In genomic region chr15:67097424-67097823, GRCh38 we compare ENCODE assay signal across 12 cellular contexts. TPM values are rescaled to one million over a fixed set of nuclear protein-coding genes. Genes with fewer than 3 reads are reported as not detected.
A peak's percentile ranks its signal among the peaks of the same experiment; 100 is the strongest.
DNase-seq lines count a peak whose midpoint lies in the region; ATAC-seq and TF ChIP-seq lines count a peak whose summit lies in the region.
"Had no signal": no experiment of that assay in that cellular context is flagged by ENCODE, and none has a peak within 500 bp of the region (broad histone marks: within the 10 kb centered on the region; RNA-seq: fewer than 3 reads in every experiment).

No MANE protein-coding gene starts in this region.

- H2BK120ac ChIP-seq in mesenchymal stem cell (ENCODE audit: low read depth, low read length), result no peak overlapping the region

- no peak overlapping the region for H3K4me3 ChIP-seq in right atrium auricular region
- H3K4me3 ChIP-seq in right cardiac atrium (ENCODE audit: low read length), result no peak overlapping the region
- no peak overlapping the region for H3K4me3 ChIP-seq in mesenchymal stem cell (ENCODE audit: insufficient read depth in 1 of 2, low read depth in 1 of 2, low read length in 2 of 2)
- no peak overlapping the region for H3K4me3 ChIP-seq in uterus
- no peak overlapping the region for H3K4me3 ChIP-seq in H7 (ENCODE audit: insufficient read depth, low read depth, low read length)

- TF ChIP-seq POLR2A in uterus (IDR thresholded peaks at IDR 0.05), result no peak

- POLR2A ChIA-PET in activated CD8-positive, alpha-beta T cell treated with anti-CD3 and anti-CD28 coated beads, Interleukin-2, amount 10 ng/mL, durations not matched to agents 7 days and 5 days (lab: Charles Lee), result interaction anchor here (1.0 to 2.3 kb wide), 4 partner anchors 12 to 37 kb away, joined by 3 to 13 read pairs (median 7); no protein-coding TSS in a partner anchor

- H4K91ac ChIP-seq in mesenchymal stem cell (ENCODE audit: low read length), result no peak overlapping the region

- no peak overlapping the region for H2BK12ac ChIP-seq in mesenchymal stem cell (ENCODE audit: low read length in 2 of 2)

- DNase-seq in right atrium auricular region (ENCODE audit: low spot score) (no peak), right cardiac atrium (no peak), mesenchymal stem cell (no peak), uterus (no peak), H7 (no peak), DMS79 (lab: John Stamatoyannopoulos, UW) (no peak)
- no peak for DNase-seq in activated CD8-positive, alpha-beta T cell treated with anti-CD3 and anti-CD28 coated beads, Interleukin-2, amount 10 ng/mL, durations not matched to agents 7 days and 5 days
- DNase-seq: BE2C, NCI-H1092, NCI-H748 treated with DMSO at 0.1 percent for 48 hours had no signal

- no peak overlapping the region for H2AFZ ChIP-seq in mesenchymal stem cell (ENCODE audit: low read depth, low read length)

- intact Hi-C loops in right cardiac atrium (cut with DNase I) (no loop called here), uterus (cut with DNase I; ENCODE audit: low total_unique reads) (no loop called here)

- H3K79me1 ChIP-seq in mesenchymal stem cell (replicated peaks; ENCODE audit: low read length, poor library complexity, severe bottlenecking), result peaks cover 27% of the 10 kb centered on the region

- no peak overlapping the region for H3K4me3 Mint-ChIP-seq in activated CD8-positive, alpha-beta T cell treated with anti-CD3 and anti-CD28 coated beads, Interleukin-2, amount 10 ng/mL, durations not matched to agents 7 days and 5 days

- peak overlapping the region; percentile 74 to 79 for H3K27ac ChIP-seq in right atrium auricular region
- no peak overlapping the region for H3K27ac ChIP-seq in right cardiac atrium (ENCODE audit: low read length)
- H3K27ac ChIP-seq in mesenchymal stem cell (ENCODE audit: low read length, poor library complexity, severe bottlenecking), result no peak overlapping the region
- peak overlapping the region; percentile 65 to 70 for H3K27ac ChIP-seq in uterus
- H3K27ac ChIP-seq: HL-60 had no signal

- H2BK5ac ChIP-seq in mesenchymal stem cell (ENCODE audit: low read depth, low read length, poor library complexity, severe bottlenecking), result no peak overlapping the region

- H3K9me3 Mint-ChIP-seq in activated CD8-positive, alpha-beta T cell treated with anti-CD3 and anti-CD28 coated beads, Interleukin-2, amount 10 ng/mL, durations not matched to agents 7 days and 5 days (ENCODE audit: insufficient read depth), result no peaks in the 10 kb centered on the region

- peak overlapping the region; percentile 58 for H3K9ac ChIP-seq in mesenchymal stem cell (ENCODE audit: low read length)

- H3K4me1 ChIP-seq in right atrium auricular region (peaks cover 0 to 63% of the 10 kb centered on the region in 2 donors), right cardiac atrium (ENCODE audit: control insufficient read depth, insufficient read depth, low read length) (peaks cover 22% of the 10 kb centered on the region), mesenchymal stem cell (ENCODE audit: control insufficient read depth, insufficient read depth, low read depth, low read length) (peaks cover 16% of the 10 kb centered on the region), uterus (peaks cover 0 to 8% of the 10 kb centered on the region in 2 donors)

- H2BK15ac ChIP-seq in mesenchymal stem cell (ENCODE audit: low read depth, poor library complexity, severe bottlenecking), result no peak overlapping the region

- TF ChIP-seq CTCF in right atrium auricular region (IDR thresholded peaks at IDR 0.05) (no peak), uterus (IDR thresholded peaks at IDR 0.05) (no peak)

- H3K14ac ChIP-seq in mesenchymal stem cell (ENCODE audit: low read length in 2 of 2), result no peak overlapping the region

- H2AK5ac ChIP-seq in mesenchymal stem cell (ENCODE audit: low read length, severe bottlenecking), result no peak overlapping the region

- no peak overlapping the region for H3K4ac ChIP-seq in mesenchymal stem cell (ENCODE audit: low read depth in 1 of 2, low read length in 2 of 2)

- H3K36me3 ChIP-seq in right atrium auricular region, result no peaks in the 10 kb centered on the region
- H3K36me3 ChIP-seq in mesenchymal stem cell (ENCODE audit: control insufficient read depth in 1 of 2, insufficient read depth in 2 of 2, low read depth in 1 of 2, low read length in 2 of 2), result peaks cover 12 to 41% of the 10 kb centered on the region in 2 experiments
- no peaks in the 10 kb centered on the region for H3K36me3 ChIP-seq in uterus
- no peaks in the 10 kb centered on the region; the same call in 1 of the 2 replicates for H3K36me3 ChIP-seq in H7 (replicated peaks; ENCODE audit: control insufficient read depth, insufficient read depth, low read length)
- H3K36me3 ChIP-seq: BE2C had no signal

- no peak overlapping the region for H4K8ac ChIP-seq in mesenchymal stem cell (ENCODE audit: low read length)

- ATAC-seq in right cardiac atrium (no peak), GM21526 (IDR thresholded peaks at IDR 0.05; ENCODE audit: low FRiP score, unreplicated experiment) (no peak)
- ATAC-seq in activated CD8-positive, alpha-beta T cell treated with anti-CD3 and anti-CD28 coated beads, Interleukin-2, amount 10 ng/mL, durations not matched to agents 7 days and 5 days, result no peak

- H3K36me3 Mint-ChIP-seq in activated CD8-positive, alpha-beta T cell treated with anti-CD3 and anti-CD28 coated beads, Interleukin-2, amount 10 ng/mL, durations not matched to agents 7 days and 5 days (ENCODE audit: low read depth), result peaks cover 58% of the 10 kb centered on the region

- CTCF ChIA-PET in activated CD8-positive, alpha-beta T cell treated with anti-CD3 and anti-CD28 coated beads, Interleukin-2, amount 10 ng/mL, durations not matched to agents 7 days and 5 days (lab: Charles Lee), result interaction anchor here (0.6 to 1.2 kb wide), 3 partner anchors 16 to 64 kb away, joined by 3 to 4 read pairs (median 3); no protein-coding TSS in a partner anchor

- H3K4me2 ChIP-seq in mesenchymal stem cell (ENCODE audit: low read length, poor library complexity, severe bottlenecking), result no peak overlapping the region

- no peaks in the 10 kb centered on the region for H3K27me3 Mint-ChIP-seq in activated CD8-positive, alpha-beta T cell treated with anti-CD3 and anti-CD28 coated beads, Interleukin-2, amount 10 ng/mL, durations not matched to agents 7 days and 5 days (ENCODE audit: low read depth)

- H3K27me3 ChIP-seq in right atrium auricular region (no peaks in the 10 kb centered on the region), right cardiac atrium (ENCODE audit: control insufficient read depth, insufficient read depth) (no peaks in the 10 kb centered on the region), mesenchymal stem cell (ENCODE audit: control insufficient read depth in 1 of 2, insufficient read depth in 1 of 2, low read length in 2 of 2) (no peaks in the 10 kb centered on the region), uterus (no peaks in the 10 kb centered on the region), H7 (ENCODE audit: control insufficient read depth, insufficient read depth, low read length) (no peaks in the 10 kb centered on the region)
- H3K27me3 ChIP-seq: BE2C had no signal

- 97% methylated on average over 4 of the region's 4 CpGs for WGBS in right cardiac atrium
- 96% methylated on average over 4 of the region's 4 CpGs for WGBS in mesenchymal stem cell

- H3K23ac ChIP-seq in mesenchymal stem cell (ENCODE audit: low read length in 2 of 2), result no peak overlapping the region

- peak overlapping the region; percentile 86 for H3K27ac Mint-ChIP-seq in activated CD8-positive, alpha-beta T cell treated with anti-CD3 and anti-CD28 coated beads, Interleukin-2, amount 10 ng/mL, durations not matched to agents 7 days and 5 days

- no peaks in the 10 kb centered on the region for H3K9me3 ChIP-seq in right atrium auricular region
- no peaks in the 10 kb centered on the region for H3K9me3 ChIP-seq in right cardiac atrium (ENCODE audit: control insufficient read depth, low read length)
- H3K9me3 ChIP-seq in mesenchymal stem cell (ENCODE audit: control insufficient read depth, low read length), result no peaks in the 10 kb centered on the region
- no peaks in the 10 kb centered on the region for H3K9me3 ChIP-seq in uterus
- H3K9me3 ChIP-seq: BE2C had no signal

- H3K18ac ChIP-seq in mesenchymal stem cell (ENCODE audit: low read depth in 1 of 2, low read length in 2 of 2), result no peak overlapping the region

- H3K4me1 Mint-ChIP-seq in activated CD8-positive, alpha-beta T cell treated with anti-CD3 and anti-CD28 coated beads, Interleukin-2, amount 10 ng/mL, durations not matched to agents 7 days and 5 days (ENCODE audit: low read depth), result peaks cover 75% of the 10 kb centered on the region

RNA-seq across cellular contexts. Expression of gene SMAD3, which starts 32.0 kb away (rescaled TPM):
- total RNA-seq in right atrium auricular region (10 to 100 TPM; 20.8 to 37.8 TPM), right cardiac atrium (10 to 100 TPM; 29.2 to 40.5 (median 30.5) TPM), uterus (10 to 100 TPM; 14.3 to 66.9 (median 32.3) TPM)
- polyA plus RNA-seq in right cardiac atrium, result 9.9 TPM
- total RNA-seq in activated CD8-positive, alpha-beta T cell treated with anti-CD3 and anti-CD28 coated beads, Interleukin-2, amount 10 ng/mL, durations not matched to agents 7 days and 5 days, result 10 to 100 TPM; 26.8 to 27.1 TPM
- polyA plus RNA-seq in mesenchymal stem cell (2013, experiment 1 of 2), result 126 TPM
- polyA plus RNA-seq in mesenchymal stem cell (2013, experiment 2 of 2), result 125 TPM
- 29.2 and 30.8 TPM in 2 replicates for total RNA-seq in H7 (2014; rRNA removed; shearing (Covaris generic))

Comparison
In these comparisons a context has a peak if more than half of its experiments do, and no peak if none do; other contexts are left out.
1. H3K27ac ChIP-seq: peak in right atrium auricular region (2 of 2) and uterus (2 of 2); none in right cardiac atrium (single experiment) and mesenchymal stem cell (single experiment).